ENCODE assay signal across 1 cellular context in genomic region chr12:53737494-53737808, GRCh38.
TF ChIP-seq lines count a peak whose summit lies in the region.

No MANE protein-coding gene starts in this region.

TF ChIP-seq in H1, 55 proteins besides CTCF, POLR2A, EP300 and RAD21:
- no peak for TF ChIP-seq CHD1 (IDR thresholded peaks at IDR 0.05; ENCODE audit: low read depth, low read length)
- TF ChIP-seq, protein P1, sequence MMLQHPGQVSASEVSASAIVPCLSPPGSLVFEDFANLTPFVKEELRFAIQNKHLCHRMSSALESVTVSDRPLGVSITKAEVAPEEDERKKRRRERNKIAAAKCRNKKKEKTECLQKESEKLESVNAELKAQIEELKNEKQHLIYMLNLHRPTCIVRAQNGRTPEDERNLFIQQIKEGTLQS (IDR thresholded peaks at IDR 0.05; ENCODE audit: insufficient read depth, low read depth, low read length) = no peak
- no peak for TF ChIP-seq SAP30 (IDR thresholded peaks at IDR 0.05; ENCODE audit: insufficient read depth, insufficient replicate concordance, low read length)
- TF ChIP-seq SRF (IDR thresholded peaks at IDR 0.05; ENCODE audit: low read depth, low read length) = no peak
- no peak for TF ChIP-seq NANOG (IDR thresholded peaks at IDR 0.05; ENCODE audit: insufficient read depth, low read depth, low read length, poor library complexity, severe bottlenecking)
- no peak for TF ChIP-seq CEBPB (IDR thresholded peaks at IDR 0.05; ENCODE audit: low read depth, low read length)
- TF ChIP-seq BACH1 (IDR thresholded peaks at IDR 0.05; ENCODE audit: low read length) = no peak
- TF ChIP-seq JUND (IDR thresholded peaks at IDR 0.05; ENCODE audit: low read length) = no peak
- no peak for TF ChIP-seq YY1 (IDR thresholded peaks at IDR 0.05; ENCODE audit: low read depth, low read length)
